8 cellular contexts compared by ENCODE assay signal in the genomic region with DNA sequence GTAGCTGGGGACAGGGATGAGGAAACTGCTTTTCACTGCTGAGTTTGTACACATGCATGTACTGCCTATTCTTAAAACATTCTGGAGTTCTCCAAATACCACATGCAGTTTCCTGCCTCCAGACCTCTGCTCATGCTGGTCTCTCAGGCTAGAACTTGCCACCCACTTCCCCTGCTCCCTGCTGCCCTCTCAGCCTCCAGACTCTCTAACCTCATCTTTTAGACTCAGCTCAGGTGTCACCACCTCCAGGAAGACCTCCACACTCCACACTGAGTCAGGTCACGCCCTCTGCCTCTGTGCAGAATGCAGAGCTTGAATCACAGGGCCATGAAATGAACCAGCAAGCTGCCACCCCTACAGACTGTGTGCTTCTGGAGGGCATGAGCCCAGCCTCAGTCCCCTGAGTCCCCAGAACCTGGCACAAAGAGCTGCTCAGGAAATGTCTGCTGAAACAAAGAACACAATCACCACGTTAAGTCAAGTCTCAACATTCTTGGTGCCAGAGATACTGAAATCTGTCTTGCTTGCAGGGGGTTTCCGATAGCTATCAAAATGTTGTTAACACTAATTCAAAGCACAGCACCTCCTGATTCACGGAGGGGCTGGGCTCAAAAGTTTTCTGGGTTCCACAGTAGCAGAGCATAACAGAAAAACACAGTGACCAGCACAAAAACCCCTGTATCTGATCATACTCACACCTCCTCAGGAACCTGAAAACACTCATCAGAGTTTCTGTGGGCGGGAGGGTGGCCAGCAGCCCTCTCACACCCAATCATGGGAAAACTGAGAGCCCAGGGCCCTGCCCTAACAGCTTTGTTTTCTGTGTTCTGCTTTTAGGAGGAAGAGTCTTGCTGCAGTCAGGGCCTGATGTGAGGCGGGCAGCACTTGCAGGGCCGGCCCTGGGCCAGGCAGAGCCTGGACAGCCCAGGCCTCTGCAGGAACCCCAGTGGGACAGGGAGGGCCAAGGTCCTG. TPM values are rescaled to one million over a fixed set of nuclear protein-coding genes. Genes with fewer than 3 reads are reported as not detected.
A peak's percentile ranks its signal among the peaks of the same experiment; 100 is the strongest.
DNase-seq lines count a peak whose midpoint lies in the region; ATAC-seq and TF ChIP-seq lines count a peak whose summit lies in the region.

No MANE protein-coding gene starts in this region.

- H3K4me3 Mint-ChIP-seq in chondrocyte (ENCODE audit: unreplicated experiment) (no peak overlapping the region), nephron (no peak overlapping the region)

- DNase-seq in SW480 (ENCODE audit: low spot score): peak; percentile 29
- no peak for DNase-seq in chondrocyte (ENCODE audit: low spot score)
- DNase-seq in PC-9: no peak
- DNase-seq in T1000 (lab: John Stamatoyannopoulos, UW): no peak
- DNase-seq in HCEC 1CT: no peak

- H3K27me3 Mint-ChIP-seq in chondrocyte (ENCODE audit: low read depth): no peaks in the 10 kb centered on the region
- no peaks in the 10 kb centered on the region for H3K27me3 Mint-ChIP-seq in nephron (ENCODE audit: low read depth)

- H3K27me3 ChIP-seq in PC-9 (ENCODE audit: insufficient read depth, low read depth): no peaks in the 10 kb centered on the region

- no peak overlapping the region for H2AFZ ChIP-seq in PC-9

- no peaks in the 10 kb centered on the region for H3F3A ChIP-seq in PC-9 (ENCODE audit: insufficient read depth, low read depth)

- H3K79me2 ChIP-seq in PC-9 (ENCODE audit: low read depth): no peaks in the 10 kb centered on the region

- H3K27ac Mint-ChIP-seq in chondrocyte (ENCODE audit: unreplicated experiment) (peak overlapping the region; percentile 78), nephron (peak overlapping the region; percentile 24 to 55 (median 31))

- H3K4me1 Mint-ChIP-seq in chondrocyte (ENCODE audit: low read depth) (peaks cover 24% of the 10 kb centered on the region), nephron (peaks cover 81% of the 10 kb centered on the region)

- CTCF ChIA-PET in PC-9 (lab: Charles Lee): no interaction called here

- no peaks in the 10 kb centered on the region for H4K20me1 ChIP-seq in PC-9 (ENCODE audit: insufficient read depth)

- H3K36me3 Mint-ChIP-seq in chondrocyte (ENCODE audit: low read depth) (no peaks in the 10 kb centered on the region), nephron (ENCODE audit: low read depth) (no peaks in the 10 kb centered on the region)

- ATAC-seq in GM18907 (IDR thresholded peaks at IDR 0.05; ENCODE audit: unreplicated experiment) (peak; percentile 62), HG02938 (IDR thresholded peaks at IDR 0.05; ENCODE audit: unreplicated experiment) (peak; percentile 59)

- H3K27ac ChIP-seq in PC-9: no peak overlapping the region

- no peak overlapping the region for H3K4me2 ChIP-seq in PC-9

- H3K36me3 ChIP-seq in PC-9 (ENCODE audit: low read depth): no peaks in the 10 kb centered on the region

- POLR2A ChIA-PET in PC-9 (lab: Charles Lee; ENCODE audit: unreplicated experiment): interaction anchor here (0.7 kb wide), 1 partner anchor 1003 kb away, joined by 3 read pairs; no protein-coding TSS in a partner anchor

- intact Hi-C loops in PC-9 (cut with micrococcal nuclease; ENCODE audit: unreplicated experiment): no loop called here

- H3K4me3 ChIP-seq in PC-9: no peak overlapping the region

- H3K9me3 ChIP-seq in PC-9 (ENCODE audit: insufficient read depth, low read depth): no peaks in the 10 kb centered on the region

- no peaks in the 10 kb centered on the region for H3K9me2 ChIP-seq in PC-9 (ENCODE audit: insufficient read depth)

- no TSS peak for BruUV-seq in PC-9 (replicated peaks; lab: Mats Ljungman, UMichigan)

- TF ChIP-seq CTCF in chondrocyte (IDR thresholded peaks at IDR 0.05): no peak
- no peak for TF ChIP-seq CTCF in nephron (IDR thresholded peaks at IDR 0.05; ENCODE audit: unreplicated experiment in 3 of 3)
- no peak for TF ChIP-seq CTCF in PC-9 (conservative IDR thresholded peaks at IDR 0.05)

- H3K9me3 Mint-ChIP-seq in chondrocyte (ENCODE audit: low read depth) (no peaks in the 10 kb centered on the region), nephron (no peaks in the 10 kb centered on the region)

- peaks cover 11% of the 10 kb centered on the region; the same call in 1 of the 2 replicates for H3K4me1 ChIP-seq in PC-9 (replicated peaks; ENCODE audit: insufficient read depth)

RNA-seq across cellular contexts. Expression of a gene that starts 21.1 kb away (rescaled TPM):
- 16.1 to 18.2 TPM (median 17.6 TPM) in 3 replicates for total RNA-seq in chondrocyte
- 9.0 and 9.8 TPM in 2 replicates for total RNA-seq in PC-9 (2021)
